Comparison of ENCODE assay signal across 20 cellular contexts in genomic region chr19:19778666-19779065, GRCh38. TPM values are rescaled to one million over a fixed set of nuclear protein-coding genes. Genes with fewer than 3 reads are reported as not detected.
DNase-seq lines count a peak whose midpoint lies in the region; ATAC-seq and TF ChIP-seq lines count a peak whose summit lies in the region.
"Had no signal": no experiment of that assay in that cellular context is flagged by ENCODE, and none has a peak within 500 bp of the region (broad histone marks: within the 10 kb centered on the region; RNA-seq: fewer than 3 reads in every experiment).

No MANE protein-coding gene starts in this region.

- no peak overlapping the region for H3K27ac Mint-ChIP-seq in CD4-positive, CD25-positive, alpha-beta regulatory T cell
- no peak overlapping the region for H3K27ac Mint-ChIP-seq in Caco-2 (ENCODE audit: unreplicated experiment)
- peak overlapping the region; percentile 82 to 92 for H3K27ac Mint-ChIP-seq in activated naive CD4-positive, alpha-beta T cell treated with anti-CD3 and anti-CD28 coated beads, Interleukin-2, amount 50 U/mL, for 72 hours
- peak overlapping the region in 4 of 9 donors; percentile 90 to 98 (median 96) for H3K27ac Mint-ChIP-seq in naive thymus-derived CD4-positive, alpha-beta T cell
- H3K27ac Mint-ChIP-seq: activated CD4-positive, alpha-beta memory T cell treated with anti-CD3 and anti-CD28 coated beads, Interleukin-2, amount 10 ng/mL, durations not matched to agents 7 days and 5 days had no signal

- no peak for DNase-seq in CD4-positive, CD25-positive, alpha-beta regulatory T cell
- DNase-seq in Caco-2 (no peak), NCI-H524 treated with DMSO at 0.1 percent for 48 hours (lab: John Stamatoyannopoulos, UW) (no peak), NCI-H187 (lab: John Stamatoyannopoulos, UW) (no peak)
- DNase-seq in activated naive CD4-positive, alpha-beta T cell treated with anti-CD3 and anti-CD28 coated beads, Interleukin-2, amount 50 U/mL, for 72 hours (ENCODE audit: low spot score in 2 of 2), result no peak
- no peak for DNase-seq in naive thymus-derived CD4-positive, alpha-beta T cell
- no peak for DNase-seq in stimulated activated CD4-positive, alpha-beta T cell treated with anti-CD3 and anti-CD28 coated beads, Interleukin-2, amount 100 ng/mL, for 24 hours
- DNase-seq: activated CD4-positive, alpha-beta memory T cell treated with anti-CD3 and anti-CD28 coated beads, Interleukin-2, amount 10 ng/mL, durations not matched to agents 7 days and 5 days; BE2C; DMS53; effector CD8-positive, alpha-beta T cell; hippocampal formation; mucosa of descending colon; NCI-H1694; SHP77; stimulated activated CD4-positive, alpha-beta T cell treated with anti-CD3 and anti-CD28 coated beads, Interleukin-4, amount 100 ng/mL, for 4 hours; transverse colon had no signal

- no peaks in the 10 kb centered on the region for H3K27me3 ChIP-seq in CD4-positive, CD25-positive, alpha-beta regulatory T cell (ENCODE audit: control insufficient read depth, insufficient read depth, low read length)
- no peaks in the 10 kb centered on the region for H3K27me3 ChIP-seq in Caco-2 (replicated peaks; ENCODE audit: control insufficient read depth, insufficient read depth, low read length)
- H3K27me3 ChIP-seq in naive thymus-derived CD4-positive, alpha-beta T cell (ENCODE audit: control insufficient read depth in 2 of 2, insufficient read depth in 2 of 2, low read length in 2 of 2), result no peaks in the 10 kb centered on the region
- H3K27me3 ChIP-seq: BE2C, transverse colon had no signal

- H3K4me3 Mint-ChIP-seq in CD4-positive, CD25-positive, alpha-beta regulatory T cell, result peak overlapping the region; percentile 77 to 100 (median 96)
- H3K4me3 Mint-ChIP-seq in Caco-2 (ENCODE audit: unreplicated experiment), result peak overlapping the region; percentile 98
- peak overlapping the region; percentile 91 to 100 (median 98) for H3K4me3 Mint-ChIP-seq in naive thymus-derived CD4-positive, alpha-beta T cell
- H3K4me3 Mint-ChIP-seq: activated CD4-positive, alpha-beta memory T cell treated with anti-CD3 and anti-CD28 coated beads, Interleukin-2, amount 10 ng/mL, durations not matched to agents 7 days and 5 days had no signal

- intact Hi-C loops in Caco-2 (cut with micrococcal nuclease; ENCODE audit: unreplicated experiment), result no loop called here
- intact Hi-C loops in naive thymus-derived CD4-positive, alpha-beta T cell (cut with micrococcal nuclease), result loop anchor here in 1 of 2 donors (5.0 to 10.0 kb wide), 4 partner anchors 276 to 641 kb away; partner anchors contain the start of genes BORCS8, RFXANK, TMEM161A and ZNF90

- no peak overlapping the region for H3K4me3 ChIP-seq in CD4-positive, CD25-positive, alpha-beta regulatory T cell (ENCODE audit: low read depth, low read length)
- H3K4me3 ChIP-seq in Caco-2 (ENCODE audit: low read depth, low read length), result no peak overlapping the region
- H3K4me3 ChIP-seq in naive thymus-derived CD4-positive, alpha-beta T cell (ENCODE audit: low read length), result no peak overlapping the region
- H3K4me3 ChIP-seq: mucosa of descending colon, skin epidermis, transverse colon had no signal

- TF ChIP-seq CTCF in Caco-2 (IDR thresholded peaks at IDR 0.05; ENCODE audit: insufficient read depth in 1 of 2, low read depth in 1 of 2, low read length in 1 of 2, severe bottlenecking in 1 of 2, unreplicated experiment in 1 of 2), result no peak

- no peak for ATAC-seq in CD4-positive, CD25-positive, alpha-beta regulatory T cell (ENCODE audit: low read depth in 2 of 2)
- ATAC-seq in activated naive CD4-positive, alpha-beta T cell treated with anti-CD3 and anti-CD28 coated beads, Interleukin-2, amount 50 U/mL, for 72 hours, result no peak
- no peak for ATAC-seq in naive thymus-derived CD4-positive, alpha-beta T cell
- no peak for ATAC-seq in GM18909 (IDR thresholded peaks at IDR 0.05; ENCODE audit: poor library complexity, unreplicated experiment)
- ATAC-seq: HCT116, mucosa of descending colon had no signal

- no peak overlapping the region for H3K27ac ChIP-seq in CD4-positive, CD25-positive, alpha-beta regulatory T cell (ENCODE audit: insufficient read depth, low read length, poor library complexity, severe bottlenecking)
- no peak overlapping the region for H3K27ac ChIP-seq in naive thymus-derived CD4-positive, alpha-beta T cell (ENCODE audit: low read depth, low read length)
- H3K27ac ChIP-seq: skin epidermis, transverse colon had no signal

- no TSS peak for BruUV-seq in Caco-2 (replicated peaks; lab: Mats Ljungman, UMichigan)

- no peaks in the 10 kb centered on the region for H3K27me3 Mint-ChIP-seq in CD4-positive, CD25-positive, alpha-beta regulatory T cell
- no peaks in the 10 kb centered on the region for H3K27me3 Mint-ChIP-seq in Caco-2 (ENCODE audit: insufficient read depth, unreplicated experiment)
- no peaks in the 10 kb centered on the region for H3K27me3 Mint-ChIP-seq in naive thymus-derived CD4-positive, alpha-beta T cell
- H3K27me3 Mint-ChIP-seq: activated CD4-positive, alpha-beta memory T cell treated with anti-CD3 and anti-CD28 coated beads, Interleukin-2, amount 10 ng/mL, durations not matched to agents 7 days and 5 days had no signal

- peaks cover 5% of the 10 kb centered on the region for H3K36me3 ChIP-seq in CD4-positive, CD25-positive, alpha-beta regulatory T cell (ENCODE audit: control insufficient read depth, insufficient read depth, low read length)
- no peaks in the 10 kb centered on the region for H3K36me3 ChIP-seq in Caco-2 (ENCODE audit: control insufficient read depth, insufficient read depth, low read length)
- H3K36me3 ChIP-seq in naive thymus-derived CD4-positive, alpha-beta T cell (ENCODE audit: control insufficient read depth in 2 of 3, insufficient read depth in 3 of 3, low read length in 3 of 3), result peaks cover 0 to 3% (median 0%) of the 10 kb centered on the region in 3 experiments
- H3K36me3 ChIP-seq: BE2C, transverse colon had no signal

- POLR2A ChIA-PET in Caco-2 (lab: Charles Lee), result interaction anchor here (0.6 kb wide), 1 partner anchor 115 kb away, joined by 5 read pairs; the partner anchor contains the start of gene ATP13A1
- POLR2A ChIA-PET in naive thymus-derived CD4-positive, alpha-beta T cell (lab: Charles Lee), result interaction anchor here (0.6 to 1.0 kb wide), 4 partner anchors 43 to 1784 kb away, joined by 3 to 4 read pairs (median 3); partner anchors contain the start of gene ZNF506

- H3K36me3 Mint-ChIP-seq in CD4-positive, CD25-positive, alpha-beta regulatory T cell, result peaks cover 28% of the 10 kb centered on the region
- H3K36me3 Mint-ChIP-seq in Caco-2 (ENCODE audit: insufficient read depth, unreplicated experiment), result peaks cover 11% of the 10 kb centered on the region
- peaks cover 37 to 59% of the 10 kb centered on the region in 2 donors for H3K36me3 Mint-ChIP-seq in activated naive CD4-positive, alpha-beta T cell treated with anti-CD3 and anti-CD28 coated beads, Interleukin-2, amount 50 U/mL, for 72 hours
- peaks cover 7 to 58% (median 42%) of the 10 kb centered on the region in 5 donors for H3K36me3 Mint-ChIP-seq in naive thymus-derived CD4-positive, alpha-beta T cell

- CTCF ChIA-PET in Caco-2 (lab: Charles Lee), result no interaction called here
- CTCF ChIA-PET in naive thymus-derived CD4-positive, alpha-beta T cell (lab: Charles Lee), result interaction anchor here (0.6 kb wide), 2 partner anchors 12 to 33 kb away, joined by 3 read pairs; no protein-coding TSS in a partner anchor

- peaks cover 18% of the 10 kb centered on the region for H3K4me1 ChIP-seq in CD4-positive, CD25-positive, alpha-beta regulatory T cell (ENCODE audit: control insufficient read depth, insufficient read depth, low read length, poor library complexity, severe bottlenecking)
- peaks cover 12% of the 10 kb centered on the region for H3K4me1 ChIP-seq in Caco-2
- peaks cover 11 to 20% of the 10 kb centered on the region in 2 donors for H3K4me1 ChIP-seq in naive thymus-derived CD4-positive, alpha-beta T cell (ENCODE audit: control insufficient read depth in 2 of 2, insufficient read depth in 2 of 2, low read length in 2 of 2)
- H3K4me1 ChIP-seq: BE2C had no signal

- H3K9me3 ChIP-seq in CD4-positive, CD25-positive, alpha-beta regulatory T cell (ENCODE audit: control insufficient read depth in 2 of 2, low read length in 2 of 2), result peaks cover 2 to 33% of the 10 kb centered on the region in 2 experiments
- no peaks in the 10 kb centered on the region for H3K9me3 ChIP-seq in Caco-2
- no peaks in the 10 kb centered on the region for H3K9me3 ChIP-seq in naive thymus-derived CD4-positive, alpha-beta T cell (ENCODE audit: control insufficient read depth in 2 of 3, low read length in 3 of 3)
- H3K9me3 ChIP-seq: BE2C, mucosa of descending colon, transverse colon had no signal

- peaks cover 0 to 15% (median 0%) of the 10 kb centered on the region in 7 donors for H3K9me3 Mint-ChIP-seq in CD4-positive, CD25-positive, alpha-beta regulatory T cell
- H3K9me3 Mint-ChIP-seq in Caco-2 (ENCODE audit: unreplicated experiment), result peaks cover 5% of the 10 kb centered on the region
- peaks cover 6 to 22% of the 10 kb centered on the region in 2 donors for H3K9me3 Mint-ChIP-seq in activated naive CD4-positive, alpha-beta T cell treated with anti-CD3 and anti-CD28 coated beads, Interleukin-2, amount 50 U/mL, for 72 hours
- peaks cover 0 to 35% (median 6%) of the 10 kb centered on the region in 11 donors for H3K9me3 Mint-ChIP-seq in naive thymus-derived CD4-positive, alpha-beta T cell

- H3K4me1 Mint-ChIP-seq in CD4-positive, CD25-positive, alpha-beta regulatory T cell, result peaks cover 21 to 69% (median 34%) of the 10 kb centered on the region in 4 donors
- H3K4me1 Mint-ChIP-seq in Caco-2 (ENCODE audit: low read depth, unreplicated experiment), result peaks cover 17% of the 10 kb centered on the region
- H3K4me1 Mint-ChIP-seq in naive thymus-derived CD4-positive, alpha-beta T cell, result peaks cover 26 to 77% (median 69%) of the 10 kb centered on the region in 7 donors

RNA-seq across cellular contexts. Expression of gene ZNF506, which starts 42.9 kb away (rescaled TPM):
- 32.6 TPM for total RNA-seq in CD4-positive, CD25-positive, alpha-beta regulatory T cell
- 10 to 100 TPM; 16.8 to 30.1 (median 22.3) TPM for polyA plus RNA-seq in CD4-positive, CD25-positive, alpha-beta regulatory T cell
- total RNA-seq in Caco-2 (2022), result 8.1 and 9.4 TPM in 2 replicates
- 10 to 100 TPM; 31.7 to 36.2 TPM for total RNA-seq in activated naive CD4-positive, alpha-beta T cell treated with anti-CD3 and anti-CD28 coated beads, Interleukin-2, amount 50 U/mL, for 72 hours
- 10 to 100 TPM; 20.4 to 93.9 (median 55.7) TPM for total RNA-seq in naive thymus-derived CD4-positive, alpha-beta T cell
- polyA plus RNA-seq in naive thymus-derived CD4-positive, alpha-beta T cell, result 10 to 100 TPM; 23.5 to 35.9 TPM

RNA-seq across cellular contexts. Expression of gene ZNF14, which starts 45.8 kb away (rescaled TPM):
- 19.8 TPM for total RNA-seq in CD4-positive, CD25-positive, alpha-beta regulatory T cell
- 10 to 100 TPM in 3 of 4 donors, 1 to 10 TPM in 1; 8.5 to 12.4 (median 11.7) TPM for polyA plus RNA-seq in CD4-positive, CD25-positive, alpha-beta regulatory T cell
- 4.5 and 4.9 TPM in 2 replicates for total RNA-seq in Caco-2 (2022)
- total RNA-seq in activated naive CD4-positive, alpha-beta T cell treated with anti-CD3 and anti-CD28 coated beads, Interleukin-2, amount 50 U/mL, for 72 hours, result 10 to 100 TPM in 1 of 2 donors, 1 to 10 TPM in 1; 7.3 to 11.6 TPM
- 10 to 100 TPM in 4 of 5 experiments, 1 to 10 TPM in 1; 7.0 to 35.0 (median 30.3) TPM for total RNA-seq in naive thymus-derived CD4-positive, alpha-beta T cell
- polyA plus RNA-seq in naive thymus-derived CD4-positive, alpha-beta T cell, result 10 to 100 TPM; 15.6 to 17.6 TPM

Comparison
In these comparisons a context has a peak if more than half of its experiments do, and no peak if none do; other contexts are left out.
1. H3K27ac Mint-ChIP-seq: peak in activated naive CD4-positive, alpha-beta T cell treated with anti-CD3 and anti-CD28 coated beads, Interleukin-2, amount 50 U/mL, for 72 hours (2 of 2); none in CD4-positive, CD25-positive, alpha-beta regulatory T cell (0 of 3) and Caco-2 (single experiment).
2. Peak in every context shown above with its lines, with median percentiles within 50 percentile points of each other: H3K4me3 Mint-ChIP-seq.